ENCODE assay signal across 8 cellular contexts in genomic region chr19:13430790-13431582, GRCh38.
DNase-seq lines count a peak whose midpoint lies in the region; ATAC-seq, FAIRE-seq and TF ChIP-seq lines count a peak whose summit lies in the region.

No MANE protein-coding gene starts in this region.

- TF ChIP-seq CTCF in keratinocyte (optimal IDR thresholded peaks at IDR 0.05 in 1 of 3, IDR thresholded peaks at IDR 0.05 in 1 of 3, conservative IDR thresholded peaks at IDR 0.05 in 1 of 3; ENCODE audit: extremely low read depth in 1 of 3, insufficient read depth in 2 of 3, low read length in 3 of 3): peak; percentile 82 to 95 (median 91)

- no peaks in the 10 kb centered on the region for H3K4me1 ChIP-seq in keratinocyte (ENCODE audit: control insufficient read depth, extremely low read depth, insufficient read depth, low read length)

- no peak overlapping the region for H2AFZ ChIP-seq in keratinocyte (ENCODE audit: control insufficient read depth, low read length)

- no peak overlapping the region for H3K4me3 ChIP-seq in keratinocyte (ENCODE audit: control insufficient read depth in 2 of 3, extremely low read depth in 1 of 3, insufficient read depth in 2 of 3, low read depth in 1 of 3, low read length in 3 of 3)

- H3K27ac ChIP-seq in keratinocyte (ENCODE audit: control insufficient read depth, insufficient read depth, low read length): no peak overlapping the region

- in situ Hi-C loops in SK-MEL-5 (cut with HindIII; ENCODE audit: low pct_unique_long_range_greater_than_20kb, low sequenced_read_pairs): no loop called here

- ATAC-seq in GM21360 (IDR thresholded peaks at IDR 0.05; ENCODE audit: unreplicated experiment) (no peak), GM18520 (IDR thresholded peaks at IDR 0.05; ENCODE audit: unreplicated experiment) (no peak)

- dilution Hi-C loops in keratinocyte (cut with MboI; ENCODE audit: extremely low pct_ligation_motif_present, low sequenced_read_pairs): no loop called here

- H3K36me3 ChIP-seq in keratinocyte (ENCODE audit: control insufficient read depth in 2 of 2, extremely low read depth in 1 of 2, insufficient read depth in 2 of 2, low read length in 2 of 2): no peaks in the 10 kb centered on the region

- H3K79me2 ChIP-seq in keratinocyte (ENCODE audit: control insufficient read depth, insufficient read depth, low read length): no peaks in the 10 kb centered on the region

- no peak overlapping the region for H3K4me2 ChIP-seq in keratinocyte (ENCODE audit: control insufficient read depth, extremely low read depth, insufficient read depth, low read depth, low read length)

- H3K27me3 ChIP-seq in keratinocyte (ENCODE audit: control insufficient read depth, extremely low read depth, insufficient read depth, low read length): no peaks in the 10 kb centered on the region

- H3K9ac ChIP-seq in keratinocyte (ENCODE audit: control insufficient read depth, extremely low read depth, insufficient read depth, low read length): no peak overlapping the region

- H3K9me1 ChIP-seq in keratinocyte (ENCODE audit: control insufficient read depth, extremely low read depth, insufficient read depth, low read length): no peaks in the 10 kb centered on the region

- DNase-seq in AG20443 (ENCODE audit: low spot score): peak; percentile 76
- peak; percentile 42 for DNase-seq in H4 (ENCODE audit: low spot score)
- DNase-seq in SK-MEL-5 (ENCODE audit: low read depth, low spot score): peak; percentile 58
- DNase-seq in activated naive CD8-positive, alpha-beta T cell treated with anti-CD3 and anti-CD28 coated beads, Interleukin-2, amount 50 U/mL, for 16 hours (ENCODE audit: low read depth, low spot score): peak; percentile 14
- peak; percentile 11 for DNase-seq in keratinocyte (ENCODE audit: low read depth, low spot score)
- peak; percentile 21 to 54 (median 28) for DNase-seq in stimulated activated CD4-positive, alpha-beta T cell treated with anti-CD3 and anti-CD28 coated beads, TNF-alpha, amount 100 ng/mL, for 24 hours (ENCODE audit: low read depth in 3 of 3)

- peak; percentile 58 for FAIRE-seq in keratinocyte (lab: Jason Lieb, UNC)

- no peaks in the 10 kb centered on the region for H4K20me1 ChIP-seq in keratinocyte (ENCODE audit: control insufficient read depth, extremely low read depth, insufficient read depth, low read length)

- H3K9me3 ChIP-seq in keratinocyte (ENCODE audit: control insufficient read depth, low read depth, low read length): no peaks in the 10 kb centered on the region

Comparison
In these comparisons a context has a peak if more than half of its experiments do, and no peak if none do; other contexts are left out.
1. DNase-seq: peak in every context shown above with its lines; median percentile 76 in AG20443; 58 in SK-MEL-5; 42 in H4; 28 in stimulated activated CD4-positive, alpha-beta T cell treated with anti-CD3 and anti-CD28 coated beads, TNF-alpha, amount 100 ng/mL, for 24 hours; 14 in activated naive CD8-positive, alpha-beta T cell treated with anti-CD3 and anti-CD28 coated beads, Interleukin-2, amount 50 U/mL, for 16 hours; 11 in keratinocyte.